Comparison of ENCODE assay signal across 1 cellular context in genomic region chr5:169569513-169569912, GRCh38.
TF ChIP-seq lines count a peak whose summit lies in the region.

No MANE protein-coding gene starts in this region.

TF ChIP-seq in H1, 55 proteins besides CTCF, POLR2A, EP300 and RAD21 (continued from another document):
- TF ChIP-seq ATF3 (IDR thresholded peaks at IDR 0.05; ENCODE audit: insufficient read depth, low read depth, low read length) (no peak), CBX5 (IDR thresholded peaks at IDR 0.05; ENCODE audit: low read depth, low read length) (no peak), NANOG (IDR thresholded peaks at IDR 0.05; ENCODE audit: insufficient read depth, low read depth, low read length, poor library complexity, severe bottlenecking) (no peak), SUZ12 (IDR thresholded peaks at IDR 0.05; ENCODE audit: low read length) (no peak), RXRA (IDR thresholded peaks at IDR 0.05; ENCODE audit: insufficient read depth, low read depth, low read length) (no peak), SAP30 (IDR thresholded peaks at IDR 0.05; ENCODE audit: insufficient read depth, insufficient replicate concordance, low read length) (no peak), JUND (IDR thresholded peaks at IDR 0.05; ENCODE audit: low read length) (no peak), POLR2AphosphoS5 (IDR thresholded peaks at IDR 0.05; ENCODE audit: low read depth, low read length) (no peak), BCL11A (IDR thresholded peaks at IDR 0.05; ENCODE audit: low read depth in 2 of 2, low read length in 2 of 2) (no peak), SP1 (IDR thresholded peaks at IDR 0.05; ENCODE audit: low read depth, low read length) (no peak), GTF2F1 (IDR thresholded peaks at IDR 0.05; ENCODE audit: borderline replicate concordance, low read depth, low read length) (no peak), HDAC2 (IDR thresholded peaks at IDR 0.05; ENCODE audit: borderline replicate concordance in 1 of 2, low read depth in 2 of 2, low read length in 2 of 2) (no peak), EGR1 (IDR thresholded peaks at IDR 0.05; ENCODE audit: borderline replicate concordance, low read depth, low read length) (no peak), USF2 (IDR thresholded peaks at IDR 0.05; ENCODE audit: low read length) (no peak), ZNF274 (IDR thresholded peaks at IDR 0.05; ENCODE audit: borderline replicate concordance, extremely low read depth, low read length) (no peak), CHD7 (IDR thresholded peaks at IDR 0.05; ENCODE audit: insufficient replicate concordance, low read length) (no peak), GABPA (IDR thresholded peaks at IDR 0.05; ENCODE audit: borderline replicate concordance, insufficient read depth, low read length) (no peak)
- TF ChIP-seq, protein P1, sequence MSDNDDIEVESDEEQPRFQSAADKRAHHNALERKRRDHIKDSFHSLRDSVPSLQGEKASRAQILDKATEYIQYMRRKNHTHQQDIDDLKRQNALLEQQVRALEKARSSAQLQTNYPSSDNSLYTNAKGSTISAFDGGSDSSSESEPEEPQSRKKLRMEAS (IDR thresholded peaks at IDR 0.05) = no peak
